28 cellular contexts compared by ENCODE assay signal in genomic region chr15:67701669-67702068, GRCh38.
DNase-seq lines count a peak whose midpoint lies in the region; ATAC-seq and TF ChIP-seq lines count a peak whose summit lies in the region.
"Had no signal": no experiment of that assay in that cellular context is flagged by ENCODE, and none has a peak within 500 bp of the region (broad histone marks: within the 10 kb centered on the region; RNA-seq: fewer than 3 reads in every experiment).

No MANE protein-coding gene starts in this region.

- H3K27ac ChIP-seq in AG04450 (ENCODE audit: low read depth, low read length) (no peak overlapping the region), GM23248 (no peak overlapping the region), mesenchymal stem cell (ENCODE audit: low read length, poor library complexity, severe bottlenecking) (no peak overlapping the region)
- H3K27ac ChIP-seq: ascending aorta, BLaER1, hepatocyte, lower lobe of right lung, neutrophil, right lobe of liver, SJCRH30, transverse colon, VCaP had no signal

- no peaks in the 10 kb centered on the region for H3K9me3 ChIP-seq in AG04450 (ENCODE audit: control insufficient read depth, insufficient read depth, low read length)
- H3K9me3 ChIP-seq in GM23248 (ENCODE audit: low read depth), result no peaks in the 10 kb centered on the region
- H3K9me3 ChIP-seq in mesenchymal stem cell (ENCODE audit: control insufficient read depth, low read length), result peaks cover 5% of the 10 kb centered on the region
- H3K9me3 ChIP-seq in HAP-1, result no peaks in the 10 kb centered on the region
- H3K9me3 ChIP-seq: ascending aorta, lower lobe of right lung, neutrophil, right lobe of liver, transverse colon had no signal

- H3K27me3 ChIP-seq in AG04450 (ENCODE audit: control insufficient read depth, insufficient read depth, low read length), result no peaks in the 10 kb centered on the region
- no peaks in the 10 kb centered on the region for H3K27me3 ChIP-seq in GM23248 (replicated peaks; ENCODE audit: insufficient read depth)
- H3K27me3 ChIP-seq in mesenchymal stem cell (ENCODE audit: control insufficient read depth in 1 of 2, insufficient read depth in 1 of 2, low read length in 2 of 2), result no peaks in the 10 kb centered on the region
- no peaks in the 10 kb centered on the region for H3K27me3 ChIP-seq in HAP-1 (ENCODE audit: low read depth)
- H3K27me3 ChIP-seq: ascending aorta, BLaER1, hepatocyte, neutrophil, right lobe of liver, SJCRH30, transverse colon had no signal

- no peak overlapping the region for H3K9ac ChIP-seq in GM23248
- H3K9ac ChIP-seq in mesenchymal stem cell (ENCODE audit: low read length), result peak overlapping the region; percentile 22
- H3K9ac ChIP-seq: BLaER1 had no signal

- DNase-seq in AG04450 (ENCODE audit: low read depth, low spot score) (peak; percentile 3), GM23248 (peak; percentile 60), choroid plexus epithelial cell (ENCODE audit: low read depth) (peak; percentile 85), mesenchymal stem cell (no peak), HAP-1 (ENCODE audit: low spot score in 2 of 2) (no peak), SKM-1 treated with dmso at 0.1 percent for 144 hours (lab: John Stamatoyannopoulos, UW; ENCODE audit: unreplicated experiment) (no peak)
- DNase-seq: 8988T; activated CD4-positive, alpha-beta T cell treated with anti-CD3 and anti-CD28 coated beads for 4 hours; activated CD8-positive, alpha-beta memory T cell treated with anti-CD3 and anti-CD28 coated beads for 24 hours; activated T-cell treated with anti-CD3 and anti-CD28 coated beads for 4 hours; central memory CD4-positive, alpha-beta T cell; erythroblast; lower lobe of right lung; naive thymus-derived CD4-positive, alpha-beta T cell; NCI-H1048; NCI-H1694; right lobe of liver; SJCRH30; stimulated activated CD8-positive, alpha-beta memory T cell treated with anti-CD3 and anti-CD28 coated beads, Interleukin-4, amount 100 ng/mL, for 48 hours; T1000; transverse colon had no signal

- no peak overlapping the region for H2BK12ac ChIP-seq in mesenchymal stem cell (ENCODE audit: low read length in 2 of 2)

- no peak for TF ChIP-seq CTCF in AG04450 (IDR thresholded peaks at IDR 0.05; ENCODE audit: low read depth, low read length)
- no peak for TF ChIP-seq CTCF in choroid plexus epithelial cell (conservative IDR thresholded peaks at IDR 0.05; ENCODE audit: low read depth, low read length)

- no peak overlapping the region for H4K91ac ChIP-seq in mesenchymal stem cell (ENCODE audit: low read length)

- ATAC-seq in HG03039 (IDR thresholded peaks at IDR 0.05; ENCODE audit: unreplicated experiment), result no peak
- ATAC-seq in HG02852 (IDR thresholded peaks at IDR 0.05; ENCODE audit: unreplicated experiment), result no peak
- ATAC-seq: lower lobe of right lung; naive thymus-derived CD4-positive, alpha-beta T cell; right lobe of liver had no signal

- H2BK120ac ChIP-seq in mesenchymal stem cell (ENCODE audit: low read depth, low read length), result no peak overlapping the region

- H3K9me2 ChIP-seq in GM23248 (ENCODE audit: insufficient read depth), result no peaks in the 10 kb centered on the region

- peaks cover 22% of the 10 kb centered on the region; the same call in 1 of the 2 replicates for H3F3A ChIP-seq in GM23248 (ENCODE audit: insufficient read depth)

- peaks cover 24% of the 10 kb centered on the region for H3K4me1 ChIP-seq in GM23248 (ENCODE audit: insufficient read depth)
- no peaks in the 10 kb centered on the region for H3K4me1 ChIP-seq in mesenchymal stem cell (ENCODE audit: control insufficient read depth, insufficient read depth, low read depth, low read length)
- H3K4me1 ChIP-seq in HAP-1, result no peaks in the 10 kb centered on the region
- H3K4me1 ChIP-seq: ascending aorta, BLaER1, lower lobe of right lung, right lobe of liver, SJCRH30, transverse colon had no signal

- no peak overlapping the region for H3K18ac ChIP-seq in mesenchymal stem cell (ENCODE audit: low read depth in 1 of 2, low read length in 2 of 2)

- 90 to 98% methylated on average over 2 of the region's 2 CpGs for WGBS in GM23248 (ENCODE audit: low coverage in 1 of 2, low lambda C conversion rate in 2 of 2, missing lambda C conversion rate in 2 of 2), 2 experiments
- WGBS in mesenchymal stem cell, result 98% methylated on average over 2 of the region's 2 CpGs

- POLR2A ChIA-PET in AG04450 (lab: Yijun Ruan, JAX), result no interaction called here

- CTCF ChIA-PET in AG04450 (lab: Charles Lee), result no interaction called here

- H3K79me1 ChIP-seq in mesenchymal stem cell (replicated peaks; ENCODE audit: low read length, poor library complexity, severe bottlenecking), result no peaks in the 10 kb centered on the region

- H3K23ac ChIP-seq in mesenchymal stem cell (ENCODE audit: low read length in 2 of 2), result no peak overlapping the region

- no peak overlapping the region for H2AFZ ChIP-seq in GM23248
- no peak overlapping the region for H2AFZ ChIP-seq in mesenchymal stem cell (ENCODE audit: low read depth, low read length)
- H2AFZ ChIP-seq: hepatocyte had no signal

- H3K4ac ChIP-seq in mesenchymal stem cell (ENCODE audit: low read depth in 1 of 2, low read length in 2 of 2), result no peak overlapping the region

- H3K36me3 ChIP-seq in GM23248 (ENCODE audit: low read depth) (no peaks in the 10 kb centered on the region), mesenchymal stem cell (ENCODE audit: control insufficient read depth in 1 of 2, insufficient read depth in 2 of 2, low read depth in 1 of 2, low read length in 2 of 2) (peaks cover 0 to 30% of the 10 kb centered on the region in 2 experiments), HAP-1 (replicated peaks) (no peaks in the 10 kb centered on the region)
- H3K36me3 ChIP-seq: neutrophil, right lobe of liver had no signal

- no peak overlapping the region for H2BK5ac ChIP-seq in mesenchymal stem cell (ENCODE audit: low read depth, low read length, poor library complexity, severe bottlenecking)

- no peaks in the 10 kb centered on the region for H4K20me1 ChIP-seq in GM23248 (ENCODE audit: insufficient read depth)
- H4K20me1 ChIP-seq: BLaER1 had no signal

- H2BK15ac ChIP-seq in mesenchymal stem cell (ENCODE audit: low read depth, poor library complexity, severe bottlenecking), result no peak overlapping the region

- H3K4me3 ChIP-seq in AG04450 (ENCODE audit: low read depth, low read length) (no peak overlapping the region), GM23248 (no peak overlapping the region), choroid plexus epithelial cell (ENCODE audit: low read depth, low read length) (no peak overlapping the region), mesenchymal stem cell (ENCODE audit: insufficient read depth in 1 of 2, low read depth in 1 of 2, low read length in 2 of 2) (no peak overlapping the region), HAP-1 (no peak overlapping the region)
- H3K4me3 ChIP-seq: ascending aorta, BLaER1, hepatocyte, lower lobe of right lung, right lobe of liver, SJCRH30, transverse colon had no signal

- in situ Hi-C loops in GM23248 (cut with MboI), result no loop called here
- in situ Hi-C loops in HAP-1 (cut with MboI; ENCODE audit: low sequenced_read_pairs), result no loop called here

- no peak overlapping the region for H4K8ac ChIP-seq in mesenchymal stem cell (ENCODE audit: low read length)

- H3K4me2 ChIP-seq in GM23248 (ENCODE audit: unreplicated experiment) (no peak overlapping the region), mesenchymal stem cell (ENCODE audit: low read length, poor library complexity, severe bottlenecking) (no peak overlapping the region)
- H3K4me2 ChIP-seq: BLaER1, hepatocyte had no signal

- no peak overlapping the region for H2AK5ac ChIP-seq in mesenchymal stem cell (ENCODE audit: low read length, severe bottlenecking)

- no peak overlapping the region for H3K14ac ChIP-seq in mesenchymal stem cell (ENCODE audit: low read length in 2 of 2)

- H3K79me2 ChIP-seq in GM23248 (ENCODE audit: insufficient read depth), result no peaks in the 10 kb centered on the region
- H3K79me2 ChIP-seq: hepatocyte had no signal

Comparison
In these comparisons a context has a peak if more than half of its experiments do, and no peak if none do; other contexts are left out.
1. DNase-seq: peak in AG04450 (single experiment), GM23248 (single experiment) and choroid plexus epithelial cell (single experiment); none in mesenchymal stem cell (single experiment), HAP-1 (0 of 2) and SKM-1 treated with dmso at 0.1 percent for 144 hours (single experiment).